ENCODE assay signal across 20 cellular contexts in genomic region chr16:2335286-2335895, GRCh38. TPM values are rescaled to one million over a fixed set of nuclear protein-coding genes. Genes with fewer than 3 reads are reported as not detected.
DNase-seq lines count a peak whose midpoint lies in the region; ATAC-seq and TF ChIP-seq lines count a peak whose summit lies in the region.
"Had no signal": no experiment of that assay in that cellular context is flagged by ENCODE, and none has a peak within 500 bp of the region (broad histone marks: within the 10 kb centered on the region; RNA-seq: fewer than 3 reads in every experiment).

No MANE protein-coding gene starts in this region.

- no peak for TF ChIP-seq POLR2A in heart left ventricle (IDR thresholded peaks at IDR 0.05)

- H3K9me3 ChIP-seq in HEK293 (ENCODE audit: control insufficient read depth, insufficient read depth, low read depth, low read length) (no peaks in the 10 kb centered on the region), heart left ventricle (no peaks in the 10 kb centered on the region)

- H3K4me3 ChIP-seq in HEK293 (ENCODE audit: low read depth, low read length) (no peak overlapping the region), heart left ventricle (no peak overlapping the region)

- intact Hi-C loops in heart left ventricle (cut with DNase I): no loop called here

- DNase-seq in SW480 (ENCODE audit: low spot score): peak; percentile 80
- DNase-seq in foreskin melanocyte: peak; percentile 24
- peak; percentile 42 for DNase-seq in type B pancreatic cell (ENCODE audit: extremely low spot score, unreplicated experiment)
- no peak for DNase-seq in COLO668 (lab: John Stamatoyannopoulos, UW; ENCODE audit: unreplicated experiment)
- no peak for DNase-seq in effector CD8-positive, alpha-beta T cell (lab: John Stamatoyannopoulos, UW)
- DNase-seq in heart left ventricle: no peak
- DNase-seq: ACHN; C1 segment of cervical spinal cord; CD8-positive, alpha-beta memory T cell; DMS79; KG1; MV-4-11; NCI-H1694 treated with DMSO at 0.1 percent for 48 hours; NCI-H510A treated with DMSO at 0.1 percent for 48 hours; NCI-H774; PC-3; SIG-M5 had no signal

- ATAC-seq in heart left ventricle: no peak
- ATAC-seq: HepG2, PC-3 had no signal

- 88 to 92% (median 91%) methylated on average over 8 of the region's 8 CpGs for WGBS in heart left ventricle, 4 donors

- H3K27me3 Mint-ChIP-seq in type B pancreatic cell: peaks cover 65% of the 10 kb centered on the region

- CTCF ChIA-PET in HEK293 (lab: Yijun Ruan, JAX): interaction anchor here (1.3 kb wide), 1 partner anchor 166 kb away, joined by 3 read pairs; no protein-coding TSS in a partner anchor

- no peaks in the 10 kb centered on the region for H3K9me3 Mint-ChIP-seq in type B pancreatic cell
- H3K9me3 Mint-ChIP-seq: CD8-positive, alpha-beta memory T cell had no signal

- POLR2A ChIA-PET in HEK293 (lab: Yijun Ruan, JAX): interaction anchor here (0.6 kb wide), 1 partner anchor 254 kb away, joined by 4 read pairs; no protein-coding TSS in a partner anchor

- H3K4me1 ChIP-seq in HEK293 (ENCODE audit: control insufficient read depth, insufficient read depth, low read length) (no peaks in the 10 kb centered on the region), heart left ventricle (peaks cover 0 to 14% (median 10%) of the 10 kb centered on the region in 12 donors)

- H3K4me3 Mint-ChIP-seq in type B pancreatic cell: no peak overlapping the region

- H3K27me3 ChIP-seq in heart left ventricle: no peaks in the 10 kb centered on the region

- H3K27ac Mint-ChIP-seq in type B pancreatic cell: no peak overlapping the region

- H3K4me1 Mint-ChIP-seq in type B pancreatic cell (ENCODE audit: unreplicated experiment): peaks cover 5% of the 10 kb centered on the region

- TF ChIP-seq CTCF in HEK293 (tag by site-specific recombination; IDR thresholded peaks at IDR 0.05) (no peak), type B pancreatic cell (conservative IDR thresholded peaks at IDR 0.05) (no peak), heart left ventricle (IDR thresholded peaks at IDR 0.05) (no peak)

- H3K27ac ChIP-seq in HEK293 (ENCODE audit: extremely low read depth, low read depth, low read length) (no peak overlapping the region), heart left ventricle (no peak overlapping the region)
- H3K27ac ChIP-seq: RWPE1 had no signal

- H3K36me3 Mint-ChIP-seq in type B pancreatic cell: no peaks in the 10 kb centered on the region
- H3K36me3 Mint-ChIP-seq: CD8-positive, alpha-beta memory T cell had no signal

- H3K36me3 ChIP-seq in HEK293 (ENCODE audit: control insufficient read depth in 2 of 2, insufficient read depth in 1 of 2, low read length in 2 of 2) (no peaks in the 10 kb centered on the region; a peak in 1 of 3 replicates), heart left ventricle (no peaks in the 10 kb centered on the region)

TF ChIP-seq in HEK293, 187 proteins besides CTCF, POLR2A, EP300 and RAD21:
- TF ChIP-seq SCRT1 (tag by site-specific recombination; IDR thresholded peaks at IDR 0.05; ENCODE audit: borderline replicate concordance) (no peak), ZNF677 (tag by site-specific recombination; IDR thresholded peaks at IDR 0.05) (no peak), ZIC2 (tag by site-specific recombination; IDR thresholded peaks at IDR 0.05) (peak; percentile 21; the same call in 1 of the 2 replicates), ZFP69B (tag by site-specific recombination; IDR thresholded peaks at IDR 0.05) (peak; percentile 83; the same call in 1 of the 2 replicates), ZNF692 (tag by site-specific recombination; IDR thresholded peaks at IDR 0.05) (peak; percentile 96), ZNF768 (tag by site-specific recombination; IDR thresholded peaks at IDR 0.05) (no peak), ZSCAN4 (tag by site-specific recombination; IDR thresholded peaks at IDR 0.05) (no peak), REST (tag by site-specific recombination; IDR thresholded peaks at IDR 0.05) (no peak), ZNF121 (tag by site-specific recombination; IDR thresholded peaks at IDR 0.05) (peak; percentile 84)

RNA-seq across cellular contexts. Expression of gene ABCA3, which starts 5.1 kb away (rescaled TPM):
- total RNA-seq in type B pancreatic cell (ENCODE audit: low replicate concordance): 10.5 and 12.5 TPM in 2 replicates
- total RNA-seq in heart left ventricle: 10 to 100 TPM in 5 of 9 donors, 1 to 10 TPM in 4; 8.0 to 16.5 (median 10.0) TPM
- 1 to 10 TPM; 6.7 to 8.8 TPM for polyA plus RNA-seq in heart left ventricle

Comparison
In these comparisons a context has a peak if more than half of its experiments do, and no peak if none do; other contexts are left out.
1. DNase-seq: peak in SW480 (single experiment), foreskin melanocyte (single experiment) and type B pancreatic cell (single experiment); none in COLO668 (single experiment), effector CD8-positive, alpha-beta T cell (single experiment) and heart left ventricle (0 of 5).